Comparison of ENCODE assay signal across 26 cellular contexts in the genomic region with DNA sequence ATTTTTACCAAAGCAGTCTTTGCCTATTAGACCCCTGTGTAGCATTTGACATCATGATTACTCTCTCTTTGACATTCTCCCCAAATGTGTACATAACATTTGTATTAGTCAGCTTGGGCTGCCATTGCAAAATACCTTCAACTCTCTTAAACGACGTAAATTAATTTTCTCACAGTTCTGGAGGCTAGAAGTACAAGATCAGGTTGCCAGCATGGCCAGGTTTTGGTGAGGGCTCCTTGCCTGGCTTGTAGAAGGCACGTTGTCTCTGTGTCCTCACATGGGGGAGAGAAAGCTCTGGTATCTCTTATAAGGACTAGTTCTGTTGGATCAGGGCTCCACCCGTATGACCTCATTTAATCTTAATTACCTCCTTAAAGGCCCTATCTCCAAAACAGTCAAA. TPM values are rescaled to one million over a fixed set of nuclear protein-coding genes. Genes with fewer than 3 reads are reported as not detected.
A peak's percentile ranks its signal among the peaks of the same experiment; 100 is the strongest.
DNase-seq lines count a peak whose midpoint lies in the region; ATAC-seq and TF ChIP-seq lines count a peak whose summit lies in the region.
"Had no signal": no experiment of that assay in that cellular context is flagged by ENCODE, and none has a peak within 500 bp of the region (broad histone marks: within the 10 kb centered on the region; RNA-seq: fewer than 3 reads in every experiment).

No MANE protein-coding gene starts in this region.

- peak overlapping the region; percentile 32 for H3K27ac ChIP-seq in mesodermal cell (ENCODE audit: low read depth, low read length, severe bottlenecking)
- H3K27ac ChIP-seq: HL-60, SJCRH30, upper lobe of right lung had no signal

- H3K36me3 ChIP-seq in mesodermal cell (ENCODE audit: control insufficient read depth, insufficient read depth, low read length): peaks cover 4% of the 10 kb centered on the region
- H3K36me3 ChIP-seq: SJCRH30 had no signal

- H3K9me3 Mint-ChIP-seq in stimulated activated memory B cell treated with anti-CD40 and anti-IgM and Interleukin-4, amounts not matched to agents 10 μg/mL and 1 μg/mL and 100 μg/mL, for 72 hours: no peaks in the 10 kb centered on the region
- peaks cover 0 to 4% (median 0%) of the 10 kb centered on the region in 6 donors for H3K9me3 Mint-ChIP-seq in immature natural killer cell
- H3K9me3 Mint-ChIP-seq: activated B cell treated with CpG ODN at 0.5 μM for 24 hours; activated CD4-positive, alpha-beta memory T cell treated with anti-CD3 and anti-CD28 coated beads, Interleukin-2, amount 10 ng/mL, durations not matched to agents 7 days and 5 days; activated naive CD4-positive, alpha-beta T cell treated with anti-CD3 and anti-CD28 coated beads for 36 hours; CD8-positive, alpha-beta T cell; stimulated activated naive CD8-positive, alpha-beta T cell treated with anti-CD3 and anti-CD28 coated beads, Interleukin-15, amount 100 ng/mL, for 72 hours had no signal

- H3K27ac Mint-ChIP-seq in stimulated activated memory B cell treated with anti-CD40 and anti-IgM and Interleukin-4, amounts not matched to agents 10 μg/mL and 1 μg/mL and 100 μg/mL, for 72 hours: no peak overlapping the region
- no peak overlapping the region for H3K27ac Mint-ChIP-seq in immature natural killer cell
- H3K27ac Mint-ChIP-seq: activated B cell treated with CpG ODN at 0.5 μM for 24 hours; activated CD4-positive, alpha-beta memory T cell treated with anti-CD3 and anti-CD28 coated beads, Interleukin-2, amount 10 ng/mL, durations not matched to agents 7 days and 5 days; activated naive CD4-positive, alpha-beta T cell treated with anti-CD3 and anti-CD28 coated beads for 36 hours; CD8-positive, alpha-beta T cell; stimulated activated naive CD8-positive, alpha-beta T cell treated with anti-CD3 and anti-CD28 coated beads, Interleukin-15, amount 100 ng/mL, for 72 hours had no signal

- TF ChIP-seq CTCF in epithelial cell of esophagus (IDR thresholded peaks at IDR 0.05; ENCODE audit: insufficient read depth, low read depth, low read length, missing control alignments): no peak

- peaks cover 13% of the 10 kb centered on the region for H3K4me1 Mint-ChIP-seq in stimulated activated memory B cell treated with anti-CD40 and anti-IgM and Interleukin-4, amounts not matched to agents 10 μg/mL and 1 μg/mL and 100 μg/mL, for 72 hours
- H3K4me1 Mint-ChIP-seq in immature natural killer cell: no peaks in the 10 kb centered on the region
- H3K4me1 Mint-ChIP-seq: activated CD4-positive, alpha-beta memory T cell treated with anti-CD3 and anti-CD28 coated beads, Interleukin-2, amount 10 ng/mL, durations not matched to agents 7 days and 5 days; stimulated activated naive CD8-positive, alpha-beta T cell treated with anti-CD3 and anti-CD28 coated beads, Interleukin-15, amount 100 ng/mL, for 72 hours had no signal

- no peaks in the 10 kb centered on the region for H3K36me3 Mint-ChIP-seq in stimulated activated memory B cell treated with anti-CD40 and anti-IgM and Interleukin-4, amounts not matched to agents 10 μg/mL and 1 μg/mL and 100 μg/mL, for 72 hours
- no peaks in the 10 kb centered on the region for H3K36me3 Mint-ChIP-seq in immature natural killer cell
- H3K36me3 Mint-ChIP-seq: CD8-positive, alpha-beta T cell had no signal

- H3K4me3 Mint-ChIP-seq in stimulated activated memory B cell treated with anti-CD40 and anti-IgM and Interleukin-4, amounts not matched to agents 10 μg/mL and 1 μg/mL and 100 μg/mL, for 72 hours: no peak overlapping the region
- no peak overlapping the region for H3K4me3 Mint-ChIP-seq in immature natural killer cell
- H3K4me3 Mint-ChIP-seq: activated B cell treated with CpG ODN at 0.5 μM for 24 hours; activated CD4-positive, alpha-beta memory T cell treated with anti-CD3 and anti-CD28 coated beads, Interleukin-2, amount 10 ng/mL, durations not matched to agents 7 days and 5 days; activated naive CD4-positive, alpha-beta T cell treated with anti-CD3 and anti-CD28 coated beads for 36 hours; CD8-positive, alpha-beta T cell; stimulated activated naive CD8-positive, alpha-beta T cell treated with anti-CD3 and anti-CD28 coated beads, Interleukin-15, amount 100 ng/mL, for 72 hours had no signal

- ATAC-seq in stimulated activated memory B cell treated with anti-CD40 and anti-IgM and Interleukin-4, amounts not matched to agents 10 μg/mL and 1 μg/mL and 100 μg/mL, for 72 hours: no peak
- ATAC-seq in HG03342 (IDR thresholded peaks at IDR 0.05; ENCODE audit: unreplicated experiment) (no peak), GM21381 (IDR thresholded peaks at IDR 0.05; ENCODE audit: unreplicated experiment) (no peak)
- ATAC-seq: CD8-positive, alpha-beta T cell; stimulated activated naive CD8-positive, alpha-beta T cell treated with anti-CD3 and anti-CD28 coated beads, Interleukin-15, amount 100 ng/mL, for 72 hours; upper lobe of right lung had no signal

- WGBS in mesodermal cell (ENCODE audit: insufficient coverage in 2 of 2), 2 experiments: 100% methylated on average over 2 of the region's 4 CpGs; no CpG with 5 or more reads in 1 of the 2 experiments

- H3K4me3 ChIP-seq in epithelial cell of esophagus (ENCODE audit: low read length) (no peak overlapping the region), mesodermal cell (ENCODE audit: extremely low read depth, insufficient read depth, low read length, poor library complexity, severe bottlenecking) (no peak overlapping the region)
- H3K4me3 ChIP-seq: SJCRH30, upper lobe of right lung had no signal

- no peaks in the 10 kb centered on the region for H3K27me3 Mint-ChIP-seq in stimulated activated memory B cell treated with anti-CD40 and anti-IgM and Interleukin-4, amounts not matched to agents 10 μg/mL and 1 μg/mL and 100 μg/mL, for 72 hours
- H3K27me3 Mint-ChIP-seq in immature natural killer cell (ENCODE audit: low read depth in 3 of 3): peaks cover 6 to 9% (median 6%) of the 10 kb centered on the region in 3 donors
- H3K27me3 Mint-ChIP-seq: activated B cell treated with CpG ODN at 0.5 μM for 24 hours had no signal

- peaks cover 2% of the 10 kb centered on the region for H3K9me3 ChIP-seq in mesodermal cell (ENCODE audit: control insufficient read depth, low read length)
- H3K9me3 ChIP-seq: SJCRH30, upper lobe of right lung had no signal

- peaks cover 8% of the 10 kb centered on the region for H3K4me1 ChIP-seq in mesodermal cell (ENCODE audit: control insufficient read depth, insufficient read depth, low read length, poor library complexity, severe bottlenecking)
- H3K4me1 ChIP-seq: SJCRH30, upper lobe of right lung had no signal

- DNase-seq in Daoy (ENCODE audit: low read depth): peak; percentile 4
- peak; percentile 18 for DNase-seq in NCI-H69 (lab: John Stamatoyannopoulos, UW)
- peak; percentile 23 for DNase-seq in epithelial cell of esophagus (ENCODE audit: low read depth)
- no peak for DNase-seq in immature natural killer cell
- DNase-seq: activated B cell treated with CpG ODN at 0.5 μM for 24 hours; activated CD4-positive, alpha-beta memory T cell treated with anti-CD3 and anti-CD28 coated beads, Interleukin-2, amount 10 ng/mL, durations not matched to agents 7 days and 5 days; activated naive CD4-positive, alpha-beta T cell treated with anti-CD3 and anti-CD28 coated beads for 36 hours; activated T-cell treated with anti-CD3 and anti-CD28 coated beads, Interleukin-2, amount 50 U/mL, for 1 hour; CD8-positive, alpha-beta T cell; DMS79 treated with DMSO at 0.1 percent for 48 hours; H7; hypothalamus; KBM-7; kidney glomerular epithelial cell; NCI-H1048; NCI-H2029 treated with DMSO at 0.1 percent for 48 hours; NCI-H526; right cardiac atrium; SJCRH30; stimulated activated naive CD8-positive, alpha-beta T cell treated with anti-CD3 and anti-CD28 coated beads, Interleukin-15, amount 100 ng/mL, for 72 hours; upper lobe of right lung had no signal

RNA-seq across cellular contexts. Expression of a gene that starts 12.3 kb away (rescaled TPM):
- 49.0 and 49.9 TPM in 2 replicates for total RNA-seq in Daoy (2014; rRNA removed; shearing (Covaris generic))
- polyA plus RNA-seq in mesodermal cell (2013, experiment 1 of 2): 48.1 TPM
- polyA plus RNA-seq in mesodermal cell (2013, experiment 2 of 2): 50.3 TPM
- 10 to 100 TPM; 13.6 to 21.5 (median 20.7) TPM for polyA plus RNA-seq in immature natural killer cell

Comparison
In these comparisons a context has a peak if more than half of its experiments do, and no peak if none do; other contexts are left out.
1. DNase-seq: peak in Daoy (single experiment), NCI-H69 (single experiment) and epithelial cell of esophagus (single experiment); none in immature natural killer cell (0 of 3).